26 cellular contexts compared by ENCODE assay signal in the genomic region with DNA sequence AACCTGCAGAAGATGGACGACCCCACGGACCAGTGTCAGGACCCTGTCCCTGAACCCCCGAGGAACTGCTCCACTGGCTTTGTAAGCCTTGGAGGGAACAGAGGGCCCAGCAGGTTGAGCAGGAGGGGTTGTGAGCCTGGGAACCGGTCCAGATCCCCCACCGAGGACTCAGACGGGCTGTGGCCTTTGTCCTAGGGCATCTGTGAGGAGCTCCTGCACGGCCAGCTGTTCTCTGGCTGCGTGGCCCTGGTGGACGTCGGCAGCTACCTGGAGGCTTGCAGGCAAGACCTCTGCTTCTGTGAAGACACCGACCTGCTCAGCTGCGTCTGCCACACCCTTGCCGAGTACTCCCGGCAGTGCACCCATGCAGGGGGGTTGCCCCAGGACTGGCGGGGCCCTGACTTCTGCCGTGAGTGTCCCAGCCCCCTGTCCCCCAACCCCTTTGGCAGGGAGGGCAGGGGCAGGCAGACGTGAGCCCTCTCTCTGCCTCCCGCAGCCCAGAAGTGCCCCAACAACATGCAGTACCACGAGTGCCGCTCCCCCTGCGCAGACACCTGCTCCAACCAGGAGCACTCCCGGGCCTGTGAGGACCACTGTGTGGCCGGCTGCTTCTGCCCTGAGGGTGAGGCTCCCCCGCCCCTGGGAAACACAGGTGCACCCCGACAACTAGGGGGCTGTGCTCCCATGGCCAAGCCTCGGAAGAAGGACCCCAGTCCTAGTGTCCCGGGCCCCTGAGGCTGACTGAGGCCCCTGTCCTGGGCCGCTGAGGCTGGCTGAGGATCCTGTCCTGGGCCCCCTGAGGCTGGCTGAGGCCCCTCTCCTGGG. TPM values are rescaled to one million over a fixed set of nuclear protein-coding genes. Genes with fewer than 3 reads are reported as not detected.
A peak's percentile ranks its signal among the peaks of the same experiment; 100 is the strongest.
DNase-seq lines count a peak whose midpoint lies in the region; ATAC-seq, FAIRE-seq and TF ChIP-seq lines count a peak whose summit lies in the region.
"Had no signal": no experiment of that assay in that cellular context is flagged by ENCODE, and none has a peak within 500 bp of the region (broad histone marks: within the 10 kb centered on the region; RNA-seq: fewer than 3 reads in every experiment).

No MANE protein-coding gene starts in this region.

- H3K27ac ChIP-seq in K562 (ENCODE audit: extremely low read depth, low read depth, low read length): no peak overlapping the region
- no peak overlapping the region for H3K27ac ChIP-seq in neuronal stem cell (replicated peaks; ENCODE audit: low read length)
- H3K27ac ChIP-seq in GM23248: no peak overlapping the region
- H3K27ac ChIP-seq: esophagus muscularis mucosa, gastrocnemius medialis, SJSA1, VCaP had no signal

- H3F3A ChIP-seq in GM23248 (ENCODE audit: insufficient read depth): no peaks in the 10 kb centered on the region

- TF ChIP-seq CTCF in GM10266 (IDR thresholded peaks at IDR 0.05; ENCODE audit: control insufficient read depth, insufficient read depth, low read depth, missing control alignments): no peak
- TF ChIP-seq CTCF in K562 (IDR thresholded peaks at IDR 0.05 in 2 of 3, conservative IDR thresholded peaks at IDR 0.05 in 1 of 3; ENCODE audit: insufficient read depth in 2 of 3, low read depth in 1 of 3, low read length in 3 of 3): no peak

- no TSS peak for BruUV-seq in K562 (replicated peaks; lab: Mats Ljungman, UMichigan)

- peaks cover 8% of the 10 kb centered on the region; the same call in 1 of the 2 replicates for H4K20me1 ChIP-seq in K562 (replicated peaks; ENCODE audit: control insufficient read depth, insufficient read depth, low read length)
- no peaks in the 10 kb centered on the region for H4K20me1 ChIP-seq in GM23248 (ENCODE audit: insufficient read depth)

- FAIRE-seq in K562 (lab: Jason Lieb, UNC): no peak
- FAIRE-seq: astrocyte had no signal

- H3K9me1 ChIP-seq in K562 (ENCODE audit: control insufficient read depth, insufficient read depth, low read length): no peaks in the 10 kb centered on the region

- H4K91ac ChIP-seq in neuronal stem cell (ENCODE audit: low read depth, low read length, poor library complexity): no peak overlapping the region

- 1% methylated on average over 25 of the region's 28 CpGs for WGBS in K562 (ENCODE audit: insufficient coverage, low coverage, missing lambda C conversion rate)
- no CpG with 5 or more reads among the region's 28 CpGs for WGBS in neuronal stem cell (ENCODE audit: extremely low coverage in 2 of 2, insufficient read length in 2 of 2, insufficient replicate concordance in 1 of 2), 2 donors
- 41 to 54% methylated on average over 22 to 28 of the region's 28 CpGs for WGBS in GM23248 (ENCODE audit: low coverage in 1 of 2, low lambda C conversion rate in 2 of 2, missing lambda C conversion rate in 2 of 2), 2 experiments

- H2BK15ac ChIP-seq in neuronal stem cell (ENCODE audit: low read length): no peak overlapping the region

- H4K8ac ChIP-seq in neuronal stem cell (ENCODE audit: low read depth, low read length): peak overlapping the region; percentile 92

- H3K4me2 ChIP-seq in K562 (ENCODE audit: insufficient read depth, low read length): no peak overlapping the region
- no peak overlapping the region for H3K4me2 ChIP-seq in neuronal stem cell (ENCODE audit: insufficient read depth, low read length, poor library complexity, severe bottlenecking)
- no peak overlapping the region for H3K4me2 ChIP-seq in GM23248 (ENCODE audit: unreplicated experiment)

- H3K14ac ChIP-seq in neuronal stem cell (ENCODE audit: low read length): no peak overlapping the region

- no peaks in the 10 kb centered on the region for H3K36me3 ChIP-seq in K562 (ENCODE audit: control insufficient read depth, insufficient read depth, low read length)
- no peaks in the 10 kb centered on the region for H3K36me3 ChIP-seq in neuronal stem cell (replicated peaks in 1 of 2; ENCODE audit: control insufficient read depth in 2 of 2, insufficient read depth in 2 of 2, low read length in 2 of 2)
- no peaks in the 10 kb centered on the region for H3K36me3 ChIP-seq in GM23248 (ENCODE audit: low read depth)
- H3K36me3 ChIP-seq: esophagus muscularis mucosa, gastrocnemius medialis, SJSA1 had no signal

- no peak overlapping the region for H3K4me3 ChIP-seq in K562
- no peak overlapping the region for H3K4me3 ChIP-seq in neuronal stem cell (ENCODE audit: low read length in 2 of 2)
- H3K4me3 ChIP-seq in GM23248: no peak overlapping the region
- H3K4me3 ChIP-seq: esophagus muscularis mucosa, gastrocnemius medialis, SJSA1 had no signal

- H3K4ac ChIP-seq in neuronal stem cell (ENCODE audit: low read length): no peak overlapping the region

- CTCF ChIA-PET in K562 (lab: Yijun Ruan, JAX; ENCODE audit: low intra/inter-chr PET ratio): no interaction called here

- H2AFZ ChIP-seq in K562 (ENCODE audit: low read depth, low read length) (no peak overlapping the region), neuronal stem cell (ENCODE audit: low read length) (no peak overlapping the region), GM23248 (no peak overlapping the region)

- in situ Hi-C loops in K562 (cut with MboI): no loop called here
- in situ Hi-C loops in GM23248 (cut with MboI): no loop called here

- H3K18ac ChIP-seq in neuronal stem cell (ENCODE audit: low read length): peak overlapping the region; percentile 76

- intact Hi-C loops in K562 (cut with micrococcal nuclease): no loop called here

- no peaks in the 10 kb centered on the region for H3K9me2 ChIP-seq in GM23248 (ENCODE audit: insufficient read depth)

- no peak for TF ChIP-seq RAD21 in K562 (CRISPR knock-in tag; conservative IDR thresholded peaks at IDR 0.05 in 1 of 2, IDR thresholded peaks at IDR 0.05 in 1 of 2)

- H2BK5ac ChIP-seq in neuronal stem cell (ENCODE audit: low read length): no peak overlapping the region

- no peak for TF ChIP-seq EP300 in K562 (IDR thresholded peaks at IDR 0.05; ENCODE audit: low read length)

- H3K27me3 ChIP-seq in K562 (ENCODE audit: control insufficient read depth in 2 of 2, insufficient read depth in 2 of 2, low read length in 2 of 2) (peaks cover 20 to 59% of the 10 kb centered on the region in 2 experiments; a peak in 4 of 5 replicates), neuronal stem cell (ENCODE audit: control insufficient read depth in 3 of 3, insufficient read depth in 3 of 3, low read depth in 1 of 3, low read length in 3 of 3) (peaks cover 0 to 26% (median 0%) of the 10 kb centered on the region in 3 experiments), GM23248 (replicated peaks; ENCODE audit: insufficient read depth) (peaks cover 4% of the 10 kb centered on the region; the same call in 1 of the 2 replicates)
- H3K27me3 ChIP-seq: SJSA1 had no signal

- H2BK12ac ChIP-seq in neuronal stem cell (ENCODE audit: low read length): no peak overlapping the region

- H2BK120ac ChIP-seq in neuronal stem cell (ENCODE audit: low read depth, low read length): no peak overlapping the region

- TF ChIP-seq POLR2A in K562 (conservative IDR thresholded peaks at IDR 0.05): no peak

- DNase-seq in AG20443 (ENCODE audit: low spot score) (peak; percentile 14), GM10266 (ENCODE audit: extremely low spot score) (peak; percentile 19), K562 (ENCODE audit: extremely low read depth in 1 of 4, low spot score in 3 of 4) (no peak), neuronal stem cell (ENCODE audit: low spot score) (no peak), GM23248 (no peak), SW480 (ENCODE audit: low spot score) (no peak), NCI-H2171 (lab: John Stamatoyannopoulos, UW) (no peak)
- DNase-seq: activated CD8-positive, alpha-beta T cell treated with anti-CD3 and anti-CD28 coated beads for 36 hours; activated naive CD4-positive, alpha-beta T cell treated with anti-CD3 and anti-CD28 coated beads, Interleukin-2, amount 50 U/mL, for 16 hours; activated T-cell treated with anti-CD3 and anti-CD28 coated beads, Interleukin-2, amount 50 U/mL, for 4 hours; AML-193; cerebellar nuclear complex; effector CD4-positive, alpha-beta T cell; EL; NCI-H748 treated with DMSO at 0.1 percent for 48 hours; OCI-M1; stimulated activated CD4-positive, alpha-beta T cell treated with anti-CD3 and anti-CD28 coated beads, Interleukin-2, amount 100 ng/mL, for 24 hours; T-helper 2 cell; trophoblast cell had no signal

- H3K4me1 ChIP-seq in K562 (replicated peaks in 1 of 2; ENCODE audit: control insufficient read depth in 2 of 2, insufficient read depth in 2 of 2, low read length in 2 of 2) (peaks cover 0 to 20% of the 10 kb centered on the region in 2 experiments; a peak in 2 of 5 replicates), neuronal stem cell (ENCODE audit: control insufficient read depth in 2 of 2, insufficient read depth in 1 of 2, low read depth in 1 of 2, low read length in 2 of 2) (no peaks in the 10 kb centered on the region), GM23248 (ENCODE audit: insufficient read depth) (no peaks in the 10 kb centered on the region)
- H3K4me1 ChIP-seq: esophagus muscularis mucosa, gastrocnemius medialis, SJSA1 had no signal

- peak overlapping the region; percentile 73 for H3K23ac ChIP-seq in neuronal stem cell (ENCODE audit: low read depth, low read length, poor library complexity)

- no peaks in the 10 kb centered on the region for H3K9me3 ChIP-seq in K562 (replicated peaks; ENCODE audit: control insufficient read depth, insufficient read depth, low read depth, low read length)
- H3K9me3 ChIP-seq in neuronal stem cell (replicated peaks in 1 of 2; ENCODE audit: control insufficient read depth in 2 of 2, insufficient read depth in 1 of 2, low read depth in 1 of 2, low read length in 2 of 2): peaks cover 0 to 2% of the 10 kb centered on the region in 2 donors
- no peaks in the 10 kb centered on the region for H3K9me3 ChIP-seq in GM23248 (ENCODE audit: low read depth)
- H3K9me3 ChIP-seq: gastrocnemius medialis, SJSA1 had no signal

- peak overlapping the region; percentile 86 for H2AK5ac ChIP-seq in neuronal stem cell (ENCODE audit: low read depth, low read length)

- H3K79me2 ChIP-seq in K562 (ENCODE audit: control insufficient read depth, insufficient read depth, low read length) (no peaks in the 10 kb centered on the region), GM23248 (ENCODE audit: insufficient read depth) (no peaks in the 10 kb centered on the region)

- POLR2A ChIA-PET in K562 (lab: Yijun Ruan, JAX): no interaction called here

- H3K79me1 ChIP-seq in neuronal stem cell (ENCODE audit: low read depth, low read length): peaks cover 3% of the 10 kb centered on the region

- H3K9ac ChIP-seq in K562 (ENCODE audit: insufficient read depth in 1 of 2, low read depth in 2 of 2, low read length in 2 of 2) (peak overlapping the region in 1 of 2 experiments; percentile 9; a peak in 1 of 4 replicates), neuronal stem cell (ENCODE audit: low read depth, low read length, poor library complexity) (peak overlapping the region; percentile 44), GM23248 (no peak overlapping the region)

- ATAC-seq in K562: peak; percentile 37; the same call in 2 of the 3 replicates
- ATAC-seq: activated CD8-positive, alpha-beta T cell treated with anti-CD3 and anti-CD28 coated beads for 36 hours; activated T-cell treated with anti-CD3 and anti-CD28 coated beads, Interleukin-2, amount 50 U/mL, for 4 hours; gastrocnemius medialis had no signal

RNA-seq across cellular contexts. Expression of gene MUC5AC, which starts 6.4 kb away (rescaled TPM):
- total RNA-seq in K562 (2011; cell fraction: chromatin; rRNA removed; ENCODE audit: low replicate concordance): not detected in 2 replicates
- total RNA-seq in K562 (2011; cell fraction: nucleolus; rRNA removed): not detected in 2 replicates
- total RNA-seq in K562 (2011; cell fraction: nucleoplasm; rRNA removed): not detected in 2 replicates
- not detected in 2 replicates for total RNA-seq in K562 (2014; rRNA removed)
- not detected in 2 replicates for total RNA-seq in K562 (2014; rRNA removed; fragmentation: Illumina TruSeq; extraction: Trizol)
- total RNA-seq in K562 (2015; rRNA removed; fragmentation: Illumina TruSeq; extraction: Trizol): not detected in 2 replicates
- total RNA-seq in K562 (2021): under 0.01 TPM in 1 of 2 replicates, not detected in the other
- not detected in 2 replicates for polyA plus RNA-seq in K562 (2011; rRNA removed)
- polyA plus RNA-seq in K562 (2011; cell fraction: cytosol; rRNA removed): under 0.01 TPM in 1 of 2 replicates, not detected in the other
- polyA plus RNA-seq in K562 (2011; cell fraction: nucleus; rRNA removed): not detected in 2 replicates
- polyA plus RNA-seq in K562 (2012): under 0.01 TPM in 2 replicates
- not detected in 2 replicates for polyA plus RNA-seq in K562 (2014; fragmentation: Illumina TruSeq; extraction: Trizol)
- polyA plus RNA-seq in K562 (2014; fragmentation: Nextera tagmentation; extraction: Ambion mirVana): not detected
- polyA plus RNA-seq in K562 (2014; rRNA removed): not detected in 2 replicates
- polyA minus RNA-seq in K562 (2011; rRNA and poly(A)+ RNA removed): not detected in 2 replicates
- polyA minus RNA-seq in K562 (2011; cell fraction: cytosol; rRNA and poly(A)+ RNA removed): not detected in 2 replicates
- polyA minus RNA-seq in K562 (2011; cell fraction: nucleus; rRNA and poly(A)+ RNA removed): not detected in 2 replicates
- not detected for polyA plus RNA-seq in neuronal stem cell (2013, experiment 1 of 2)
- not detected for polyA plus RNA-seq in neuronal stem cell (2013, experiment 2 of 2)
- not detected in 2 replicates for total RNA-seq in GM23248 (2014; rRNA removed; shearing (Covaris generic))
- polyA plus RNA-seq in GM23248 (2016; fragmentation: Nextera tagmentation; extraction: Ambion mirVana): not detected in 2 replicates
- total RNA-seq: activated CD8-positive, alpha-beta T cell treated with anti-CD3 and anti-CD28 coated beads for 36 hours; astrocyte; gastrocnemius medialis; natural killer cell treated with Interleukin-12 subunit alpha and Interleukin-12 subunit beta and Interleukin-15 and Interleukin-18, amount 100 ng/mL, for 72 hours had no signal

RNA-seq across cellular contexts. Expression of gene MUC5B, which starts 58.7 kb away (rescaled TPM):
- total RNA-seq in K562 (2011; cell fraction: chromatin; rRNA removed; ENCODE audit: low replicate concordance): not detected in 2 replicates
- not detected in 2 replicates for total RNA-seq in K562 (2011; cell fraction: nucleolus; rRNA removed)
- not detected in 2 replicates for total RNA-seq in K562 (2011; cell fraction: nucleoplasm; rRNA removed)
- total RNA-seq in K562 (2014; rRNA removed) (0.04 TPM in 1 of 2 replicates, not detected in the other), K562 (2014; rRNA removed; fragmentation: Illumina TruSeq; extraction: Trizol) (not detected in 2 replicates), K562 (2015; rRNA removed; fragmentation: Illumina TruSeq; extraction: Trizol) (not detected in 2 replicates), K562 (2021) (0.95 and 1.2 TPM in 2 replicates)
- polyA plus RNA-seq in K562 (2011; rRNA removed) (under 0.01 TPM in 1 of 2 replicates, not detected in the other), K562 (2014; fragmentation: Illumina TruSeq; extraction: Trizol) (0.01 TPM in 1 of 2 replicates, not detected in the other), K562 (2014; fragmentation: Nextera tagmentation; extraction: Ambion mirVana) (not detected), K562 (2014; rRNA removed) (0.04 TPM in 1 of 2 replicates, not detected in the other), GM23248 (2016; fragmentation: Nextera tagmentation; extraction: Ambion mirVana) (not detected in 2 replicates)
- 0.01 TPM in 2 replicates for polyA plus RNA-seq in K562 (2011; cell fraction: cytosol; rRNA removed)
- polyA plus RNA-seq in K562 (2011; cell fraction: nucleus; rRNA removed): not detected in 2 replicates
- polyA plus RNA-seq in K562 (2012): 0.03 TPM in 2 replicates
- polyA minus RNA-seq in K562 (2011; rRNA and poly(A)+ RNA removed): not detected in 2 replicates
- not detected in 2 replicates for polyA minus RNA-seq in K562 (2011; cell fraction: cytosol; rRNA and poly(A)+ RNA removed)
- under 0.01 TPM in 1 of 2 replicates, not detected in the other for polyA minus RNA-seq in K562 (2011; cell fraction: nucleus; rRNA and poly(A)+ RNA removed)
- polyA plus RNA-seq in neuronal stem cell (2013, experiment 1 of 2): 0.01 TPM
- under 0.01 TPM for polyA plus RNA-seq in neuronal stem cell (2013, experiment 2 of 2)
- not detected in 2 replicates for total RNA-seq in GM23248 (2014; rRNA removed; shearing (Covaris generic))
- total RNA-seq: activated CD8-positive, alpha-beta T cell treated with anti-CD3 and anti-CD28 coated beads for 36 hours; astrocyte; natural killer cell treated with Interleukin-12 subunit alpha and Interleukin-12 subunit beta and Interleukin-15 and Interleukin-18, amount 100 ng/mL, for 72 hours; SJSA1; skeletal muscle tissue had no signal

Comparison
In these comparisons a context has a peak if more than half of its experiments do, and no peak if none do; other contexts are left out.
1. DNase-seq: peak in AG20443 (single experiment) and GM10266 (single experiment); none in K562 (0 of 4), neuronal stem cell (single experiment), GM23248 (single experiment), SW480 (single experiment) and NCI-H2171 (single experiment).